21 cellular contexts compared by ENCODE assay signal in genomic region chr16:19236561-19236960, GRCh38. TPM values are rescaled to one million over a fixed set of nuclear protein-coding genes. Genes with fewer than 3 reads are reported as not detected.
"Had no signal": no experiment of that assay in that cellular context is flagged by ENCODE, and none has a peak within 500 bp of the region (broad histone marks: within the 10 kb centered on the region; RNA-seq: fewer than 3 reads in every experiment).

No MANE protein-coding gene starts in this region.

- H3K9ac ChIP-seq: parathyroid adenoma had no signal

- H3K27me3 ChIP-seq: adrenal gland, gastrocnemius medialis, heart right ventricle, testis, uterus had no signal

- ATAC-seq: activated T-helper 17 cell treated with anti-CD3 and anti-CD28 coated beads, Interleukin-2, amount 50 U/mL, for 72 hours; gastrocnemius medialis; heart right ventricle had no signal

- H3K36me3 ChIP-seq: adrenal gland, gastrocnemius medialis, uterus had no signal

- H3K4me1 Mint-ChIP-seq: activated B cell treated with CpG ODN at 0.5 μM for 24 hours; activated CD4-positive, alpha-beta T cell treated with anti-CD3 and anti-CD28 coated beads, Interleukin-2, amount 10 ng/mL, durations not matched to agents 24 days and 14 days; activated naive CD4-positive, alpha-beta T cell treated with anti-CD3 and anti-CD28 coated beads, Interleukin-2, amount 10 ng/mL, durations not matched to agents 7 days and 5 days; activated T-helper 17 cell treated with anti-CD3 and anti-CD28 coated beads, Interleukin-2, amount 50 U/mL, for 72 hours had no signal

- H3K36me3 Mint-ChIP-seq: activated naive CD4-positive, alpha-beta T cell treated with anti-CD3 and anti-CD28 coated beads, Interleukin-2, amount 10 ng/mL, durations not matched to agents 7 days and 5 days had no signal

- H3K27ac Mint-ChIP-seq: activated B cell treated with CpG ODN at 0.5 μM for 24 hours; activated CD4-positive, alpha-beta T cell treated with anti-CD3 and anti-CD28 coated beads, Interleukin-2, amount 10 ng/mL, durations not matched to agents 24 days and 14 days; activated naive CD4-positive, alpha-beta T cell treated with anti-CD3 and anti-CD28 coated beads, Interleukin-2, amount 10 ng/mL, durations not matched to agents 7 days and 5 days; activated T-helper 17 cell treated with anti-CD3 and anti-CD28 coated beads, Interleukin-2, amount 50 U/mL, for 72 hours; stimulated activated naive CD8-positive, alpha-beta T cell treated with anti-CD3 and anti-CD28 coated beads, Interleukin-15, Interleukin-2, amounts not matched to agents 100 ng/mL and 50 ng/mL, for 24 hours had no signal

- H3K4me3 ChIP-seq: adrenal gland, gastrocnemius medialis, heart right ventricle, testis, uterus had no signal

- DNase-seq: activated B cell treated with CpG ODN at 0.5 μM for 24 hours; activated CD4-positive, alpha-beta T cell treated with anti-CD3 and anti-CD28 coated beads, Interleukin-2, amount 10 ng/mL, durations not matched to agents 24 days and 14 days; activated CD8-positive, alpha-beta memory T cell treated with anti-CD3 and anti-CD28 coated beads for 24 hours; activated naive CD4-positive, alpha-beta T cell treated with anti-CD3 and anti-CD28 coated beads, Interleukin-2, amount 10 ng/mL, durations not matched to agents 7 days and 5 days; adrenal gland; central memory CD4-positive, alpha-beta T cell; cortex of kidney; effector CD8-positive, alpha-beta T cell; gastrocnemius medialis; heart right ventricle; islet precursor cell; naive B cell; retina; stimulated activated CD4-positive, alpha-beta T cell treated with anti-CD3 and anti-CD28 coated beads, Interleukin-15, amount 100 ng/mL, for 24 hours; stimulated activated CD4-positive, alpha-beta T cell treated with anti-CD3 and anti-CD28 coated beads, Interleukin-4, amount 100 ng/mL, for 24 hours; testis; uterus had no signal

- H3K27me3 Mint-ChIP-seq: activated B cell treated with CpG ODN at 0.5 μM for 24 hours; activated CD4-positive, alpha-beta T cell treated with anti-CD3 and anti-CD28 coated beads, Interleukin-2, amount 10 ng/mL, durations not matched to agents 24 days and 14 days; activated naive CD4-positive, alpha-beta T cell treated with anti-CD3 and anti-CD28 coated beads, Interleukin-2, amount 10 ng/mL, durations not matched to agents 7 days and 5 days; activated T-helper 17 cell treated with anti-CD3 and anti-CD28 coated beads, Interleukin-2, amount 50 U/mL, for 72 hours; naive B cell; stimulated activated naive CD8-positive, alpha-beta T cell treated with anti-CD3 and anti-CD28 coated beads, Interleukin-15, Interleukin-2, amounts not matched to agents 100 ng/mL and 50 ng/mL, for 24 hours had no signal

- H3K4me3 Mint-ChIP-seq: activated B cell treated with CpG ODN at 0.5 μM for 24 hours; activated CD4-positive, alpha-beta T cell treated with anti-CD3 and anti-CD28 coated beads, Interleukin-2, amount 10 ng/mL, durations not matched to agents 24 days and 14 days; activated naive CD4-positive, alpha-beta T cell treated with anti-CD3 and anti-CD28 coated beads, Interleukin-2, amount 10 ng/mL, durations not matched to agents 7 days and 5 days; activated T-helper 17 cell treated with anti-CD3 and anti-CD28 coated beads, Interleukin-2, amount 50 U/mL, for 72 hours; stimulated activated naive CD8-positive, alpha-beta T cell treated with anti-CD3 and anti-CD28 coated beads, Interleukin-15, Interleukin-2, amounts not matched to agents 100 ng/mL and 50 ng/mL, for 24 hours had no signal

- H3K4me1 ChIP-seq: adrenal gland, gastrocnemius medialis, heart right ventricle, parathyroid adenoma, testis, uterus had no signal

- H3K27ac ChIP-seq: adrenal gland, gastrocnemius medialis, heart right ventricle, parathyroid adenoma, testis, uterus had no signal

- H3K9me3 ChIP-seq: adrenal gland, gastrocnemius medialis, testis had no signal

RNA-seq across cellular contexts. Expression of gene CLEC19A, which starts 49.0 kb away (rescaled TPM):
- total RNA-seq: activated B cell treated with CpG ODN at 0.5 μM for 24 hours; activated CD4-positive, alpha-beta T cell treated with anti-CD3 and anti-CD28 coated beads, Interleukin-2, amount 10 ng/mL, durations not matched to agents 24 days and 14 days; activated T-helper 17 cell treated with anti-CD3 and anti-CD28 coated beads, Interleukin-2, amount 50 U/mL, for 72 hours; adrenal gland; gastrocnemius medialis; heart right ventricle; lower leg skin; testis; uterus had no signal
- polyA plus RNA-seq: adrenal gland, heart right ventricle had no signal
